In genomic region chr10:45339896-45340295, GRCh38 we compare ENCODE assay signal across 9 cellular contexts. TPM values are rescaled to one million over a fixed set of nuclear protein-coding genes. Genes with fewer than 3 reads are reported as not detected.
"Had no signal": no experiment of that assay in that cellular context is flagged by ENCODE, and none has a peak within 500 bp of the region (broad histone marks: within the 10 kb centered on the region; RNA-seq: fewer than 3 reads in every experiment).

No MANE protein-coding gene starts in this region.

- FAIRE-seq: G401.6, GM12878, GM12891, GM12892, GM18507, GM19239 had no signal

- DNase-seq: GDM1, GF-D8 had no signal

- H3K4me3 ChIP-seq: GM12878 had no signal

- ATAC-seq: GM12878 had no signal

RNA-seq across cellular contexts. Expression of gene OR13A1, which starts 24.5 kb away (rescaled TPM):
- total RNA-seq: G401 had no signal

RNA-seq across cellular contexts. Expression of gene ALOX5, which starts 34.1 kb away (rescaled TPM):
- total RNA-seq: G401 had no signal
